In the genomic region with DNA sequence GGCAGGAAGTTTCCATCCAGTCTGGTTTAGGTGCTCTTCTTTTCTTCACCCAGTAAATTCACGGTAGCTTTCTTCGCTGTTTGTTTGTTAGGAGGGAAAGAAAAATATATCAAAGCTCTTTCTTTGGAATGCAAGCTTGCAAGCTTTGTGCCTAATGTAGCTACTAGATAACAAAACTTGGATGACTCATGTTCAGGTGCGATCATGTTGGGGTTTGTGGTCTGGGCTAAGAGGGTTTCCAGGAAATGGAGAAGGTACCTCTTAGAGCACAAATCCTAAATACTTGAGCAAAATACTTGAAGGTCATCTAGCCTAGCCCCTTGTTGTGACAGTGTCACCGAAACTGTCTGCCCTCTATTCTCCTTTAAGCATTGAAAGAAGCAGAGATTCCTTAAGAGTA, we compare ENCODE assay signal across 9 cellular contexts. TPM values are rescaled to one million over a fixed set of nuclear protein-coding genes. Genes with fewer than 3 reads are reported as not detected.
DNase-seq lines count a peak whose midpoint lies in the region; ATAC-seq and TF ChIP-seq lines count a peak whose summit lies in the region.
"Had no signal": no experiment of that assay in that cellular context is flagged by ENCODE, and none has a peak within 500 bp of the region (broad histone marks: within the 10 kb centered on the region; RNA-seq: fewer than 3 reads in every experiment).

No MANE protein-coding gene starts in this region.

- TF ChIP-seq CTCF in osteoblast (IDR thresholded peaks at IDR 0.05; ENCODE audit: extremely low read depth, low read depth, low read length): no peak
- TF ChIP-seq CTCF in GM20000 (IDR thresholded peaks at IDR 0.05; ENCODE audit: extremely low read depth, missing control alignments): no peak
- TF ChIP-seq CTCF in neural progenitor cell (IDR thresholded peaks at IDR 0.05): no peak

- ATAC-seq in GM18502 (IDR thresholded peaks at IDR 0.05; ENCODE audit: poor library complexity, unreplicated experiment) (peak; percentile 57), HG03196 (IDR thresholded peaks at IDR 0.05; ENCODE audit: unreplicated experiment) (no peak)

- H3K9me3 Mint-ChIP-seq in neural progenitor cell: no peaks in the 10 kb centered on the region

- H2AFZ ChIP-seq in osteoblast (ENCODE audit: low read length) (no peak overlapping the region), neural progenitor cell (replicated peaks) (no peak overlapping the region)

- H3K27me3 ChIP-seq in osteoblast (ENCODE audit: insufficient read depth, low read length): no peaks in the 10 kb centered on the region
- no peaks in the 10 kb centered on the region for H3K27me3 ChIP-seq in neural progenitor cell

- H3K4me1 Mint-ChIP-seq in neural progenitor cell: no peaks in the 10 kb centered on the region

- H3K9ac ChIP-seq in neural progenitor cell: no peak overlapping the region

- H3K36me3 ChIP-seq in KOPT-K1 (ENCODE audit: insufficient read depth, low read length): peaks cover 84% of the 10 kb centered on the region
- H3K36me3 ChIP-seq in osteoblast (ENCODE audit: insufficient read depth, low read length): peaks cover 62% of the 10 kb centered on the region
- H3K36me3 ChIP-seq in neural progenitor cell: no peaks in the 10 kb centered on the region

- H4K20me1 ChIP-seq in osteoblast (ENCODE audit: insufficient read depth, low read length) (no peaks in the 10 kb centered on the region), neural progenitor cell (ENCODE audit: low read depth) (no peaks in the 10 kb centered on the region)

- H3K4me1 ChIP-seq in osteoblast (ENCODE audit: insufficient read depth, low read length) (peaks cover 5% of the 10 kb centered on the region), neural progenitor cell (no peaks in the 10 kb centered on the region)

- peaks cover 6% of the 10 kb centered on the region for H3K36me3 Mint-ChIP-seq in neural progenitor cell

- H3K79me2 ChIP-seq in osteoblast (ENCODE audit: insufficient read depth, low read length) (peaks cover 17% of the 10 kb centered on the region), neural progenitor cell (ENCODE audit: low read depth) (no peaks in the 10 kb centered on the region)

- no peaks in the 10 kb centered on the region for H3F3A ChIP-seq in neural progenitor cell (ENCODE audit: low read depth)

- H3K4me3 ChIP-seq in osteoblast (ENCODE audit: insufficient read depth, low read length): no peak overlapping the region
- no peak overlapping the region for H3K4me3 ChIP-seq in neural progenitor cell
- H3K4me3 ChIP-seq: thoracic aorta had no signal

- H3K4me2 ChIP-seq in osteoblast (ENCODE audit: insufficient read depth, low read length): no peak overlapping the region
- H3K4me2 ChIP-seq in neural progenitor cell: no peak overlapping the region

- H3K27ac Mint-ChIP-seq in neural progenitor cell: no peak overlapping the region

- peak; percentile 34 for DNase-seq in activated naive CD4-positive, alpha-beta T cell treated with anti-CD3 and anti-CD28 coated beads, Interleukin-2, amount 50 U/mL, for 16 hours
- no peak for DNase-seq in osteoblast (ENCODE audit: insufficient read length, low spot score, missing footprints)
- DNase-seq in putamen (ENCODE audit: low spot score): no peak
- DNase-seq in GM20000 (ENCODE audit: low spot score): no peak
- DNase-seq in neural progenitor cell (ENCODE audit: low spot score): no peak

- H3K27ac ChIP-seq in KOPT-K1 (ENCODE audit: low read depth, low read length, poor library complexity, severe bottlenecking) (peak overlapping the region; percentile 30), osteoblast (ENCODE audit: low read depth, low read length) (peak overlapping the region; percentile 15), neural progenitor cell (no peak overlapping the region)
- H3K27ac ChIP-seq: thoracic aorta had no signal

- no peaks in the 10 kb centered on the region for H3K9me3 ChIP-seq in KOPT-K1 (ENCODE audit: insufficient read depth, low read length, poor library complexity, severe bottlenecking)
- no peaks in the 10 kb centered on the region for H3K9me3 ChIP-seq in osteoblast (ENCODE audit: low read depth, low read length)
- no peaks in the 10 kb centered on the region for H3K9me3 ChIP-seq in neural progenitor cell (ENCODE audit: low read depth)
- H3K9me3 ChIP-seq: thoracic aorta had no signal

- no peaks in the 10 kb centered on the region for H3K27me3 Mint-ChIP-seq in neural progenitor cell (ENCODE audit: insufficient read depth, low read depth)

- H3K4me3 Mint-ChIP-seq in neural progenitor cell: no peak overlapping the region

RNA-seq across cellular contexts. Expression of a gene that starts 17.7 kb away (rescaled TPM):
- total RNA-seq in osteoblast (55.7 and 59.0 TPM in 2 replicates), neural progenitor cell (ENCODE audit: low replicate concordance) (83.3 and 174 TPM in 2 replicates)

RNA-seq across cellular contexts. Expression of a gene that starts 43.3 kb away (rescaled TPM):
- total RNA-seq in osteoblast (37.3 and 38.0 TPM in 2 replicates), neural progenitor cell (ENCODE audit: low replicate concordance) (14.3 and 17.1 TPM in 2 replicates)
